In the genomic region with DNA sequence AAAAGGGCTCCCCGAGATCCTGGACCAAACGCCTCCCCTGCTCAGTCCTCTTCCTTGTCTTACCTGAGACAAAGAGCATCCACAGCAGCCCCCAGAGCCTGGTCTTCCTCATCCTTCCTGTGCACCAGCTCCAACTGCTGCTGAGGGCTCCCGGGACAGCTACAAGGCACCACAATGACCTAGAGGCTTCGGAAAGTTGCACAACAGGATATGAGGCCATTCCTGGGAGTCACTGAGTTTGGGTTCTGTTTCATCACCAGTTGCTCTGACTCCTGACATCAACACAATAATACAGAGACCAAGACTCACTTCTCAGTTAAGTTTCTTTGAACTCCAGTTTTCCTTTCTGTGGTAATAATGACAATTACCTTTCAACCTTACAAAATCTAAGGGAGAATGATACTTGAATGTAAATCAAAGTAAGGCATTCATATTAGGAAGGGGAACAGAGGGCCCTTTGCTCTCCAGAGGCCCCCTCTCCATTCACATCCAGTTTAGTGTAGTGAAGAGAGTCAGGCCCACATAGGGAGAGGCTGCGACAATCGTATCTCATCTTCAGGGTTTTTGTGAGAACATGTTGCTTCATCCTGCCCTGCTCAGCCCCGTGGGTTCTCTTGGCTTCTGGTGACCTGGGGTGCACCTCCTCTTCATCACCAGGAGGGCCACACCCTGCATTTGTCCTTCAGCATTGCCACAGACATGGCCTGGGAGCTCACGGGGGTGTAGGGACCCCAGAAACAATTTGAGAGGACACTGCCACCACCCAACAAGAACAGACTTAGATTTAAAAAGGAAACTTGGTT, we compare ENCODE assay signal across 1 cellular context.
A peak's percentile ranks its signal among the peaks of the same experiment; 100 is the strongest.
TF ChIP-seq lines count a peak whose summit lies in the region.

TSS of gene TREM1 (minus strand) at position 139 of the 803 bp plus-strand sequence. CDS start at position 112, 27 bp downstream.

TF ChIP-seq in HepG2, 621 proteins besides CTCF, POLR2A, EP300 and RAD21:
- no peak for TF ChIP-seq KAT7 (CRISPR knock-in tag; IDR thresholded peaks at IDR 0.05; ENCODE audit: borderline replicate concordance)
- no peak for TF ChIP-seq RFX3 (CRISPR knock-in tag; IDR thresholded peaks at IDR 0.05)
- TF ChIP-seq FOSL2 (CRISPR knock-in tag; IDR thresholded peaks at IDR 0.05): 0 out of 2 replicates have a peak, but pooled peaks have one; percentile 26
- no peak for TF ChIP-seq ZNF598 (CRISPR knock-in tag; IDR thresholded peaks at IDR 0.05; ENCODE audit: borderline replicate concordance)
- TF ChIP-seq CEBPB (IDR thresholded peaks at IDR 0.05; ENCODE audit: borderline replicate concordance, low read depth, low read length): peak; percentile 86
- no peak for TF ChIP-seq SUZ12 (IDR thresholded peaks at IDR 0.05; ENCODE audit: low read depth, low read length)
- no peak for TF ChIP-seq TIGD3 (CRISPR knock-in tag; IDR thresholded peaks at IDR 0.05; ENCODE audit: borderline replicate concordance)
- TF ChIP-seq ZSCAN20 (CRISPR knock-in tag; IDR thresholded peaks at IDR 0.05; ENCODE audit: borderline replicate concordance): no peak
- TF ChIP-seq SIN3A (IDR thresholded peaks at IDR 0.05; ENCODE audit: borderline replicate concordance, low read depth, low read length): no peak
- no peak for TF ChIP-seq MXD1 (CRISPR knock-in tag; IDR thresholded peaks at IDR 0.05)
- no peak for TF ChIP-seq SAP130 (CRISPR knock-in tag; IDR thresholded peaks at IDR 0.05; ENCODE audit: low read depth)
- no peak for TF ChIP-seq KDM2A (CRISPR knock-in tag; IDR thresholded peaks at IDR 0.05; ENCODE audit: borderline replicate concordance, low read depth)
